Comparison of ENCODE assay signal across 19 cellular contexts in genomic region chrX:128698528-128698927, GRCh38.
A peak's percentile ranks its signal among the peaks of the same experiment; 100 is the strongest.
DNase-seq lines count a peak whose midpoint lies in the region; TF ChIP-seq lines count a peak whose summit lies in the region.
"Had no signal": no experiment of that assay in that cellular context is flagged by ENCODE, and none has a peak within 500 bp of the region (broad histone marks: within the 10 kb centered on the region; RNA-seq: fewer than 3 reads in every experiment).

No MANE protein-coding gene starts in this region.

- no peaks in the 10 kb centered on the region for H3K27me3 ChIP-seq in A673 (replicated peaks; ENCODE audit: insufficient read depth, low read depth, low read length, poor library complexity)
- H3K27me3 ChIP-seq in effector memory CD4-positive, alpha-beta T cell (replicated peaks; ENCODE audit: control insufficient read depth, insufficient read depth, low read length, poor library complexity, severe bottlenecking) = no peaks in the 10 kb centered on the region
- H3K27me3 ChIP-seq: SJSA1 had no signal

- POLR2A ChIA-PET in A673 (lab: Charles Lee; ENCODE audit: low non-redundant PET) = no interaction called here

- CTCF ChIA-PET in A673 (lab: Charles Lee) = no interaction called here

- no peaks in the 10 kb centered on the region for H3K4me1 ChIP-seq in A673 (ENCODE audit: insufficient read depth, low read length, poor library complexity, severe bottlenecking)
- no peaks in the 10 kb centered on the region for H3K4me1 ChIP-seq in effector memory CD4-positive, alpha-beta T cell (ENCODE audit: control insufficient read depth, insufficient read depth, low read length, poor library complexity, severe bottlenecking)
- H3K4me1 ChIP-seq: A549, Caco-2, SJSA1 had no signal

- H3K4me3 ChIP-seq in A673 (ENCODE audit: low read depth, low read length, poor library complexity, severe bottlenecking) = no peak overlapping the region
- H3K4me3 ChIP-seq in effector memory CD4-positive, alpha-beta T cell (ENCODE audit: insufficient read depth, low read depth, low read length, poor library complexity, severe bottlenecking) = no peak overlapping the region
- H3K4me3 ChIP-seq: A549, K562, SJSA1 had no signal

- no peak for TF ChIP-seq CTCF in A673 (conservative IDR thresholded peaks at IDR 0.05; ENCODE audit: low read depth, low read length)

- no peak overlapping the region for H3K27ac ChIP-seq in A673 (ENCODE audit: low read depth, low read length, poor library complexity, severe bottlenecking)
- H3K27ac ChIP-seq in effector memory CD4-positive, alpha-beta T cell (ENCODE audit: insufficient read depth, low read length, poor library complexity, severe bottlenecking) = no peak overlapping the region
- H3K27ac ChIP-seq: A549, HL-60, SJSA1 had no signal

- no TSS peak for BruUV-seq in A673 (replicated peaks; lab: Mats Ljungman, UMichigan)

- peak; percentile 30 for DNase-seq in A673 (ENCODE audit: low spot score)
- DNase-seq in G401 (ENCODE audit: low spot score) = peak; percentile 62
- DNase-seq in NCI-H446 (lab: John Stamatoyannopoulos, UW) = peak; percentile 4 to 63
- peak; percentile 1 for DNase-seq in fibroblast of the conjunctiva (ENCODE audit: low read depth)
- no peak for DNase-seq in occipital lobe (lab: John Stamatoyannopoulos, UW)
- DNase-seq in effector memory CD4-positive, alpha-beta T cell = no peak
- DNase-seq in stimulated activated CD4-positive, alpha-beta T cell treated with anti-CD3 and anti-CD28 coated beads, Interleukin-4, amount 100 ng/mL, for 4 hours = no peak
- no peak for DNase-seq in NCI-H345 (lab: John Stamatoyannopoulos, UW)
- DNase-seq: Caco-2, DMS79, HCEC 1CT, NCI-H1436 treated with DMSO at 0.1 percent for 48 hours, NCI-H2081 treated with DMSO at 0.1 percent for 48 hours, NCI-H2227 treated with DMSO at 0.1 percent for 48 hours, NCI-H748 treated with DMSO at 0.1 percent for 48 hours had no signal

- intact Hi-C loops in A673 (cut with micrococcal nuclease; ENCODE audit: unreplicated experiment) = no loop called here

- no peaks in the 10 kb centered on the region for H3K36me3 ChIP-seq in A673 (ENCODE audit: insufficient read depth, low read length, poor library complexity, severe bottlenecking)
- no peaks in the 10 kb centered on the region for H3K36me3 ChIP-seq in effector memory CD4-positive, alpha-beta T cell (ENCODE audit: control insufficient read depth, insufficient read depth, low read length)
- H3K36me3 ChIP-seq: SJSA1 had no signal

- H3K9me3 ChIP-seq in A673 (ENCODE audit: low read depth, low read length, poor library complexity, severe bottlenecking) = no peaks in the 10 kb centered on the region
- H3K9me3 ChIP-seq in effector memory CD4-positive, alpha-beta T cell (ENCODE audit: control insufficient read depth, low read length) = no peaks in the 10 kb centered on the region
- H3K9me3 ChIP-seq: A549, Caco-2, SJSA1 had no signal

- in situ Hi-C loops in G401 (cut with HindIII; ENCODE audit: low sequenced_read_pairs) = no loop called here

Comparison
In these comparisons a context has a peak if more than half of its experiments do, and no peak if none do; other contexts are left out.
1. DNase-seq: peak in A673 (single experiment), G401 (single experiment), NCI-H446 (2 of 2) and fibroblast of the conjunctiva (single experiment); none in occipital lobe (single experiment), effector memory CD4-positive, alpha-beta T cell (0 of 3), stimulated activated CD4-positive, alpha-beta T cell treated with anti-CD3 and anti-CD28 coated beads, Interleukin-4, amount 100 ng/mL, for 4 hours (0 of 2) and NCI-H345 (single experiment).